ENCODE assay signal across 24 cellular contexts in genomic region chr2:221212105-221212504, GRCh38.
DNase-seq lines count a peak whose midpoint lies in the region; ATAC-seq, FAIRE-seq and TF ChIP-seq lines count a peak whose summit lies in the region.
"Had no signal": no experiment of that assay in that cellular context is flagged by ENCODE, and none has a peak within 500 bp of the region (broad histone marks: within the 10 kb centered on the region; RNA-seq: fewer than 3 reads in every experiment).

No MANE protein-coding gene starts in this region.

- H3K4me1 ChIP-seq in colonic mucosa (no peaks in the 10 kb centered on the region), mucosa of descending colon (ENCODE audit: low read depth) (peaks cover 6% of the 10 kb centered on the region)
- H3K4me1 ChIP-seq: BE2C had no signal

- no peak overlapping the region for H3K9ac ChIP-seq in colonic mucosa (ENCODE audit: low read depth in 2 of 2, low read length in 2 of 2)
- H3K9ac ChIP-seq: BLaER1 had no signal

- H3K36me3 ChIP-seq in colonic mucosa (no peaks in the 10 kb centered on the region), mucosa of descending colon (ENCODE audit: low read depth) (no peaks in the 10 kb centered on the region)
- H3K36me3 ChIP-seq: BE2C, BLaER1 had no signal

- FAIRE-seq in GM12892 (lab: Jason Lieb, UNC) = no peak
- FAIRE-seq: A204.1, GM12878, GM19239 had no signal

- no peaks in the 10 kb centered on the region for H3K27me3 ChIP-seq in colonic mucosa
- H3K27me3 ChIP-seq: BE2C, BLaER1 had no signal

- H3K4me3 ChIP-seq in colonic mucosa = no peak overlapping the region
- H3K4me3 ChIP-seq in mucosa of descending colon = no peak overlapping the region
- H3K4me3 ChIP-seq: BLaER1, GM12878 had no signal

- H3K27ac ChIP-seq in colonic mucosa = peak overlapping the region; percentile 53
- H3K27ac ChIP-seq: BLaER1 had no signal

- intact Hi-C loops in colonic mucosa (cut with DNase I) = no loop called here
- intact Hi-C loops in mucosa of descending colon (cut with DNase I, micrococcal nuclease) = no loop called here

- TF ChIP-seq POLR2A in GM12892 (IDR thresholded peaks at IDR 0.05; ENCODE audit: low read depth, low read length) = no peak

- no peaks in the 10 kb centered on the region for H3K9me3 ChIP-seq in colonic mucosa
- no peaks in the 10 kb centered on the region for H3K9me3 ChIP-seq in mucosa of descending colon
- H3K9me3 ChIP-seq: BE2C, BLaER1 had no signal

- ATAC-seq in mucosa of descending colon (peak; percentile 94), HG03354 (IDR thresholded peaks at IDR 0.05; ENCODE audit: poor library complexity, severe bottlenecking, unreplicated experiment) (no peak)
- ATAC-seq: GM12878 had no signal

- peak; percentile 27 for DNase-seq in colonic mucosa
- peak in 1 of 3 donors; percentile 40 for DNase-seq in mucosa of descending colon
- DNase-seq in stimulated activated naive CD4-positive, alpha-beta T cell (lab: John Stamatoyannopoulos, UW) = no peak
- no peak for DNase-seq in GM12892 (ENCODE audit: insufficient read length)
- DNase-seq: 8988T; ACHN; BE2C; C1 segment of cervical spinal cord; CD4-positive, alpha-beta memory T cell; CD4-positive, CD25-positive, alpha-beta regulatory T cell; CD8-positive, alpha-beta memory T cell; COR-L47; DMS 273 treated with DMSO at 0.1 percent for 48 hours; DMS153; DMS53; DMS79; DND-41; EL; GDM1 had no signal

- TF ChIP-seq CTCF in colonic mucosa (IDR thresholded peaks at IDR 0.05) (no peak), mucosa of descending colon (IDR thresholded peaks at IDR 0.05) (no peak)
